Comparison of ENCODE assay signal across 27 cellular contexts in genomic region chr2:78465707-78466106, GRCh38.
DNase-seq lines count a peak whose midpoint lies in the region; ATAC-seq, FAIRE-seq and TF ChIP-seq lines count a peak whose summit lies in the region.
"Had no signal": no experiment of that assay in that cellular context is flagged by ENCODE, and none has a peak within 500 bp of the region (broad histone marks: within the 10 kb centered on the region; RNA-seq: fewer than 3 reads in every experiment).

No MANE protein-coding gene starts in this region.

- no peak overlapping the region for H2AFZ ChIP-seq in H9 (ENCODE audit: low read length)

- H3K27me3 Mint-ChIP-seq in H9 (ENCODE audit: low read depth): no peaks in the 10 kb centered on the region
- H3K27me3 Mint-ChIP-seq: activated naive CD4-positive, alpha-beta T cell treated with anti-CD3 and anti-CD28 coated beads, Interleukin-2, amount 50 U/mL, for 24 hours; activated T-helper 17 cell treated with anti-CD3 and anti-CD28 coated beads, Interleukin-2, amount 50 U/mL, for 72 hours; naive thymus-derived CD8-positive, alpha-beta T cell had no signal

- H2AK5ac ChIP-seq in H9 (ENCODE audit: insufficient read length, low read length): no peak overlapping the region

- H3K9me3 ChIP-seq in H9 (ENCODE audit: control insufficient read depth, low read depth, low read length): no peaks in the 10 kb centered on the region
- no peaks in the 10 kb centered on the region for H3K9me3 ChIP-seq in pancreas
- H3K9me3 ChIP-seq: BLaER1, heart left ventricle had no signal

- TF ChIP-seq CTCF in H9 (conservative IDR thresholded peaks at IDR 0.05) (peak; percentile 40; the same call in 2 of the 3 replicates), pancreas (IDR thresholded peaks at IDR 0.05) (no peak)

- H3K79me1 ChIP-seq in H9 (ENCODE audit: insufficient read depth, low read depth, low read length, poor library complexity, severe bottlenecking): no peaks in the 10 kb centered on the region

- H2BK12ac ChIP-seq in H9 (ENCODE audit: insufficient read length, low read depth, low read length): no peak overlapping the region

- no peaks in the 10 kb centered on the region for H3K27me3 ChIP-seq in H9 (ENCODE audit: insufficient read depth, low read length)
- no peaks in the 10 kb centered on the region for H3K27me3 ChIP-seq in pancreas
- H3K27me3 ChIP-seq: BLaER1, heart left ventricle had no signal

- no peak overlapping the region for H2BK15ac ChIP-seq in H9 (ENCODE audit: low read depth, low read length)

- no peak overlapping the region for H3K23ac ChIP-seq in H9 (ENCODE audit: insufficient read length, low read depth, low read length)

- H2BK5ac ChIP-seq in H9 (ENCODE audit: insufficient read length, low read length): no peak overlapping the region

- H3K9me3 Mint-ChIP-seq in H9: peaks cover 0 to 2% of the 10 kb centered on the region in 2 experiments; a peak in 2 of 5 replicates

- no peak overlapping the region for H3K18ac ChIP-seq in H9 (ENCODE audit: insufficient read length, low read depth, low read length)

- no peak overlapping the region for H3K4me2 ChIP-seq in H9 (ENCODE audit: insufficient read depth, insufficient read length, low read length)
- H3K4me2 ChIP-seq: BLaER1 had no signal

- no peak overlapping the region for H4K5ac ChIP-seq in H9 (ENCODE audit: insufficient read length, low read depth, low read length)

- DNase-seq in DMS53 (lab: John Stamatoyannopoulos, UW): peak; percentile 39
- no peak for DNase-seq in DMS53 treated with DMSO at 0.1 percent for 48 hours (lab: John Stamatoyannopoulos, UW; ENCODE audit: unreplicated experiment)
- no peak for DNase-seq in H9
- peak; percentile 9 for DNase-seq in SW480 (ENCODE audit: low spot score)
- peak; percentile 11 for DNase-seq in medulla oblongata (ENCODE audit: extremely low spot score)
- no peak for DNase-seq in pancreas
- no peak for DNase-seq in activated CD4-positive, alpha-beta T cell treated with anti-CD3 and anti-CD28 coated beads, Interleukin-2, amount 50 U/mL, for 1 hour
- no peak for DNase-seq in activated T-cell treated with anti-CD3 and anti-CD28 coated beads for 4 hours
- DNase-seq: 8988T; activated CD4-positive, alpha-beta T cell treated with anti-CD3 and anti-CD28 coated beads for 4 hours; cortex of kidney; heart left ventricle; KBM-7; left colon; naive thymus-derived CD8-positive, alpha-beta T cell; NCI-H146; NCI-H524 treated with DMSO at 0.1 percent for 48 hours; retina; substantia nigra had no signal

- no peaks in the 10 kb centered on the region for H4K20me1 ChIP-seq in H9 (ENCODE audit: control insufficient read depth, insufficient read depth, insufficient read length)
- H4K20me1 ChIP-seq: BLaER1 had no signal

- H3K79me2 ChIP-seq in H9 (ENCODE audit: insufficient read depth, low read length): no peaks in the 10 kb centered on the region

- no peak overlapping the region for H2BK120ac ChIP-seq in H9 (ENCODE audit: low read depth, low read length, poor library complexity, severe bottlenecking)

- H2BK20ac ChIP-seq in H9 (ENCODE audit: low read depth, low read length, poor library complexity, severe bottlenecking): no peak overlapping the region

- no peak overlapping the region for H3K9ac ChIP-seq in H9 (ENCODE audit: extremely low read depth, insufficient read length, low read length)
- H3K9ac ChIP-seq: BLaER1 had no signal

- peaks cover 0 to 4% of the 10 kb centered on the region in 2 experiments; a peak in 1 of 4 replicates for H3K4me1 Mint-ChIP-seq in H9
- H3K4me1 Mint-ChIP-seq: activated naive CD4-positive, alpha-beta T cell treated with anti-CD3 and anti-CD28 coated beads, Interleukin-2, amount 50 U/mL, for 24 hours; activated T-helper 17 cell treated with anti-CD3 and anti-CD28 coated beads, Interleukin-2, amount 50 U/mL, for 72 hours; naive thymus-derived CD8-positive, alpha-beta T cell; stimulated activated effector memory CD8-positive, alpha-beta T cell treated with anti-CD3 and anti-CD28 coated beads, Interleukin-12 subunit alpha, Interleukin-12 subunit beta, amount 100 ng/mL, for 72 hours had no signal

- H3K4me1 ChIP-seq in H9 (ENCODE audit: insufficient read depth, low read length) (no peaks in the 10 kb centered on the region), pancreas (no peaks in the 10 kb centered on the region)
- H3K4me1 ChIP-seq: BLaER1, heart left ventricle had no signal

- no peak for ATAC-seq in pancreas
- ATAC-seq: activated T-helper 17 cell treated with anti-CD3 and anti-CD28 coated beads, Interleukin-2, amount 50 U/mL, for 72 hours; heart left ventricle; left colon; naive thymus-derived CD8-positive, alpha-beta T cell; stimulated activated effector memory CD8-positive, alpha-beta T cell treated with anti-CD3 and anti-CD28 coated beads, Interleukin-12 subunit alpha, Interleukin-12 subunit beta, amount 100 ng/mL, for 72 hours had no signal

- H3K4me3 Mint-ChIP-seq in H9: no peak overlapping the region
- H3K4me3 Mint-ChIP-seq: activated naive CD4-positive, alpha-beta T cell treated with anti-CD3 and anti-CD28 coated beads, Interleukin-2, amount 50 U/mL, for 24 hours; activated T-helper 17 cell treated with anti-CD3 and anti-CD28 coated beads, Interleukin-2, amount 50 U/mL, for 72 hours; naive thymus-derived CD8-positive, alpha-beta T cell; stimulated activated effector memory CD8-positive, alpha-beta T cell treated with anti-CD3 and anti-CD28 coated beads, Interleukin-12 subunit alpha, Interleukin-12 subunit beta, amount 100 ng/mL, for 72 hours had no signal

- no peak for FAIRE-seq in pancreas (lab: Jason Lieb, UNC)
- FAIRE-seq: bronchial epithelial cell, D721Med had no signal

- H3K56ac ChIP-seq in H9 (ENCODE audit: insufficient read length, low read depth, low read length): no peak overlapping the region

- H3K27ac Mint-ChIP-seq in H9: no peak overlapping the region
- H3K27ac Mint-ChIP-seq: activated naive CD4-positive, alpha-beta T cell treated with anti-CD3 and anti-CD28 coated beads, Interleukin-2, amount 50 U/mL, for 24 hours; activated T-helper 17 cell treated with anti-CD3 and anti-CD28 coated beads, Interleukin-2, amount 50 U/mL, for 72 hours; naive thymus-derived CD8-positive, alpha-beta T cell; stimulated activated effector memory CD8-positive, alpha-beta T cell treated with anti-CD3 and anti-CD28 coated beads, Interleukin-12 subunit alpha, Interleukin-12 subunit beta, amount 100 ng/mL, for 72 hours had no signal

- intact Hi-C loops in pancreas (cut with DNase I): no loop called here

- WGBS in H9 (ENCODE audit: extremely low coverage, insufficient read length, low lambda C conversion rate): 100% methylated on average over 3 of the region's 3 CpGs
- 75 to 79% methylated on average over 3 of the region's 3 CpGs for WGBS in pancreas, 2 donors

- H4K91ac ChIP-seq in H9 (ENCODE audit: insufficient read length, low read depth, low read length): no peak overlapping the region

- no peak overlapping the region for H3K27ac ChIP-seq in H9 (ENCODE audit: insufficient read length, low read depth, low read length)
- H3K27ac ChIP-seq in pancreas: no peak overlapping the region
- H3K27ac ChIP-seq: BLaER1, heart left ventricle, RWPE1, SK-N-MC had no signal

- no peak overlapping the region for H4K8ac ChIP-seq in H9 (replicated peaks; ENCODE audit: insufficient read length, low read depth, low read length)

- H3K4me3 ChIP-seq in pancreas: no peak overlapping the region
- H3K4me3 ChIP-seq: BLaER1, heart left ventricle, SK-N-MC had no signal

- H3K36me3 Mint-ChIP-seq in H9 (ENCODE audit: insufficient read depth in 1 of 3, low read depth in 3 of 3): no peaks in the 10 kb centered on the region
- H3K36me3 Mint-ChIP-seq: activated naive CD4-positive, alpha-beta T cell treated with anti-CD3 and anti-CD28 coated beads, Interleukin-2, amount 50 U/mL, for 24 hours; naive thymus-derived CD8-positive, alpha-beta T cell; stimulated activated effector memory CD8-positive, alpha-beta T cell treated with anti-CD3 and anti-CD28 coated beads, Interleukin-12 subunit alpha, Interleukin-12 subunit beta, amount 100 ng/mL, for 72 hours had no signal

- H3K23me2 ChIP-seq in H9 (ENCODE audit: insufficient read length, low read depth, low read length, poor library complexity, severe bottlenecking): no peaks in the 10 kb centered on the region

- no peak overlapping the region for H3T11ph ChIP-seq in H9 (ENCODE audit: low read length)

- H3K14ac ChIP-seq in H9 (ENCODE audit: insufficient read depth, low read length): no peak overlapping the region

- no peaks in the 10 kb centered on the region for H3K36me3 ChIP-seq in pancreas
- H3K36me3 ChIP-seq: BLaER1, heart left ventricle had no signal

- no peak overlapping the region for H3K4ac ChIP-seq in H9 (ENCODE audit: low read depth, low read length)

Comparison
In these comparisons a context has a peak if more than half of its experiments do, and no peak if none do; other contexts are left out.
1. DNase-seq: peak in DMS53 (single experiment), SW480 (single experiment) and medulla oblongata (single experiment); none in DMS53 treated with DMSO at 0.1 percent for 48 hours (single experiment), H9 (single experiment), pancreas (0 of 6), activated CD4-positive, alpha-beta T cell treated with anti-CD3 and anti-CD28 coated beads, Interleukin-2, amount 50 U/mL, for 1 hour (single experiment) and activated T-cell treated with anti-CD3 and anti-CD28 coated beads for 4 hours (single experiment).